29 cellular contexts compared by ENCODE assay signal in genomic region chr11:9825895-9826294, GRCh38.
"Had no signal": no experiment of that assay in that cellular context is flagged by ENCODE, and none has a peak within 500 bp of the region (broad histone marks: within the 10 kb centered on the region; RNA-seq: fewer than 3 reads in every experiment).

No MANE protein-coding gene starts in this region.

- DNase-seq: activated CD4-positive, alpha-beta T cell treated with anti-CD3 and anti-CD28 coated beads for 36 hours; activated CD4-positive, alpha-beta T cell treated with anti-CD3 and anti-CD28 coated beads, Interleukin-2, amount 50 U/mL, for 48 hours; activated CD4-positive, CD25-positive, alpha-beta regulatory T cell; activated CD8-positive, alpha-beta memory T cell treated with anti-CD3 and anti-CD28 coated beads for 24 hours; activated effector memory CD4-positive, alpha-beta T cell treated with anti-CD3 and anti-CD28 coated beads, Interleukin-2, amount 50 U/mL, for 16 hours; activated naive CD4-positive, alpha-beta T cell treated with anti-CD3 and anti-CD28 coated beads for 36 hours; activated naive CD8-positive, alpha-beta T cell treated with anti-CD3 and anti-CD28 coated beads for 36 hours; cerebellar nuclear complex; effector memory CD8-positive, alpha-beta T cell; head of caudate nucleus; hippocampal formation; left cardiac atrium; naive thymus-derived CD8-positive, alpha-beta T cell; nucleus accumbens; psoas muscle; stimulated activated CD4-positive, alpha-beta T cell treated with anti-CD3 and anti-CD28 coated beads, Interleukin-15, amount 100 ng/mL, for 24 hours; stimulated activated CD4-positive, alpha-beta T cell treated with anti-CD3 and anti-CD28 coated beads, Interleukin-2, amount 100 ng/mL, for 24 hours; stimulated activated naive B cell treated with anti-CD40 and anti-IgM and Interleukin-4, amounts not matched to agents 10 μg/mL and 1 μg/mL and 100 μg/mL, for 72 hours; testis had no signal

- H3K4me1 ChIP-seq: ascending aorta, parathyroid adenoma, psoas muscle, testis had no signal

- H3K27ac ChIP-seq: ascending aorta, cardiac muscle cell, coronary artery, parathyroid adenoma, psoas muscle, testis, vagina had no signal

- FAIRE-seq: keratinocyte had no signal

- H3K4me3 Mint-ChIP-seq: activated CD4-positive, alpha-beta T cell treated with anti-CD3 and anti-CD28 coated beads for 36 hours; activated naive CD4-positive, alpha-beta T cell treated with anti-CD3 and anti-CD28 coated beads for 36 hours; activated naive CD8-positive, alpha-beta T cell treated with anti-CD3 and anti-CD28 coated beads for 36 hours; activated T-helper 1 cell treated with anti-CD3 and anti-CD28 coated beads, Interleukin-12 subunit alpha, Interleukin-12 subunit beta, Interleukin-2, Interleukin-4 antibody, amounts not matched to agents 30 ng/mL and 10 ng/mL and 1 ng/mL, durations not matched to agents 14 hours and 24 hours and 36 hours; brain; effector memory CD8-positive, alpha-beta T cell; naive thymus-derived CD8-positive, alpha-beta T cell; neural crest cell; stimulated activated naive B cell treated with anti-CD40 and anti-IgM and Interleukin-4, amounts not matched to agents 10 μg/mL and 1 μg/mL and 100 μg/mL, for 72 hours; type B pancreatic cell had no signal

- H3K36me3 Mint-ChIP-seq: activated naive CD8-positive, alpha-beta T cell treated with anti-CD3 and anti-CD28 coated beads for 36 hours had no signal

- H3K27ac Mint-ChIP-seq: activated CD4-positive, alpha-beta T cell treated with anti-CD3 and anti-CD28 coated beads for 36 hours; activated naive CD4-positive, alpha-beta T cell treated with anti-CD3 and anti-CD28 coated beads for 36 hours; activated naive CD8-positive, alpha-beta T cell treated with anti-CD3 and anti-CD28 coated beads for 36 hours; activated T-helper 1 cell treated with anti-CD3 and anti-CD28 coated beads, Interleukin-12 subunit alpha, Interleukin-12 subunit beta, Interleukin-2, Interleukin-4 antibody, amounts not matched to agents 30 ng/mL and 10 ng/mL and 1 ng/mL, durations not matched to agents 14 hours and 24 hours and 36 hours; brain; effector memory CD8-positive, alpha-beta T cell; naive thymus-derived CD8-positive, alpha-beta T cell; stimulated activated naive B cell treated with anti-CD40 and anti-IgM and Interleukin-4, amounts not matched to agents 10 μg/mL and 1 μg/mL and 100 μg/mL, for 72 hours; type B pancreatic cell had no signal

- H3K9me3 ChIP-seq: ascending aorta, psoas muscle, testis, vagina had no signal

- H3K9ac ChIP-seq: parathyroid adenoma had no signal

- H3K4me3 ChIP-seq: ascending aorta, cardiac muscle cell, coronary artery, psoas muscle, testis, vagina had no signal

- H2AFZ ChIP-seq: parathyroid adenoma had no signal

- H3K9me3 Mint-ChIP-seq: activated naive CD4-positive, alpha-beta T cell treated with anti-CD3 and anti-CD28 coated beads for 36 hours; activated naive CD8-positive, alpha-beta T cell treated with anti-CD3 and anti-CD28 coated beads for 36 hours; activated T-helper 1 cell treated with anti-CD3 and anti-CD28 coated beads, Interleukin-12 subunit alpha, Interleukin-12 subunit beta, Interleukin-2, Interleukin-4 antibody, amounts not matched to agents 30 ng/mL and 10 ng/mL and 1 ng/mL, durations not matched to agents 14 hours and 24 hours and 36 hours; brain; effector memory CD8-positive, alpha-beta T cell; naive thymus-derived CD8-positive, alpha-beta T cell; neural crest cell; stimulated activated naive B cell treated with anti-CD40 and anti-IgM and Interleukin-4, amounts not matched to agents 10 μg/mL and 1 μg/mL and 100 μg/mL, for 72 hours; type B pancreatic cell had no signal

- H3K27me3 ChIP-seq: ascending aorta, cardiac muscle cell, testis, vagina had no signal

- H3K36me3 ChIP-seq: ascending aorta, cardiac muscle cell, vagina had no signal

- H3K79me2 ChIP-seq: parathyroid adenoma had no signal

- H3K4me1 Mint-ChIP-seq: activated CD4-positive, alpha-beta T cell treated with anti-CD3 and anti-CD28 coated beads for 36 hours; brain; naive thymus-derived CD8-positive, alpha-beta T cell; neural crest cell had no signal

- H3K27me3 Mint-ChIP-seq: activated CD4-positive, alpha-beta T cell treated with anti-CD3 and anti-CD28 coated beads for 36 hours; activated naive CD8-positive, alpha-beta T cell treated with anti-CD3 and anti-CD28 coated beads for 36 hours; brain; effector memory CD8-positive, alpha-beta T cell; naive thymus-derived CD8-positive, alpha-beta T cell; stimulated activated naive B cell treated with anti-CD40 and anti-IgM and Interleukin-4, amounts not matched to agents 10 μg/mL and 1 μg/mL and 100 μg/mL, for 72 hours; type B pancreatic cell had no signal
